Comparison of ENCODE assay signal across 20 cellular contexts in genomic region chr1:43286533-43286932, GRCh38. TPM values are rescaled to one million over a fixed set of nuclear protein-coding genes. Genes with fewer than 3 reads are reported as not detected.
"Had no signal": no experiment of that assay in that cellular context is flagged by ENCODE, and none has a peak within 500 bp of the region (broad histone marks: within the 10 kb centered on the region; RNA-seq: fewer than 3 reads in every experiment).

No MANE protein-coding gene starts in this region.

- H3K27ac ChIP-seq: gastrocnemius medialis, heart left ventricle, neutrophil, suprapubic skin, upper lobe of right lung had no signal

- H3K36me3 ChIP-seq: breast epithelium, gastrocnemius medialis, heart left ventricle, neutrophil, suprapubic skin, upper lobe of right lung had no signal

- DNase-seq: activated naive CD4-positive, alpha-beta T cell treated with Interleukin-2 at 50 U/mL for 16 hours; activated T-cell treated with anti-CD3 and anti-CD28 coated beads for 4 hours; cerebellar nuclear complex; dermis blood vessel endothelial cell; gastrocnemius medialis; mammary epithelial cell; naive thymus-derived CD8-positive, alpha-beta T cell; stimulated activated CD4-positive, alpha-beta T cell treated with anti-CD3 and anti-CD28 coated beads, Interleukin-4, amount 100 ng/mL, for 24 hours; stimulated activated naive CD8-positive, alpha-beta T cell treated with anti-CD3 and anti-CD28 coated beads, Interleukin-15, Interleukin-2, amounts not matched to agents 100 U/mL and 50 U/mL, for 24 hours; T-helper 2 cell had no signal

- H3K9me3 Mint-ChIP-seq: naive thymus-derived CD8-positive, alpha-beta T cell had no signal

- H3K4me1 ChIP-seq: breast epithelium, gastrocnemius medialis had no signal

- ATAC-seq: activated CD4-positive, CD25-positive, alpha-beta regulatory T cell treated with anti-CD3 and anti-CD28 coated beads, Interleukin-2, amount 50 U/mL, for 24 hours; gastrocnemius medialis; heart left ventricle; naive thymus-derived CD8-positive, alpha-beta T cell; stimulated activated naive CD8-positive, alpha-beta T cell treated with anti-CD3 and anti-CD28 coated beads, Interleukin-15, Interleukin-2, amounts not matched to agents 100 U/mL and 50 U/mL, for 24 hours; upper lobe of right lung had no signal

- FAIRE-seq: islet of Langerhans had no signal

- H3K4me3 Mint-ChIP-seq: naive thymus-derived CD8-positive, alpha-beta T cell had no signal

- H3K4me3 ChIP-seq: gastrocnemius medialis, heart left ventricle, suprapubic skin had no signal

- H3K36me3 Mint-ChIP-seq: naive thymus-derived CD8-positive, alpha-beta T cell had no signal

- H3K27me3 ChIP-seq: breast epithelium, heart left ventricle, neutrophil, suprapubic skin, upper lobe of right lung had no signal

- H3K9me3 ChIP-seq: breast epithelium, gastrocnemius medialis, heart left ventricle, neutrophil, suprapubic skin, upper lobe of right lung had no signal

RNA-seq across cellular contexts. Expression of gene C1orf210, which starts 1.2 kb away (rescaled TPM):
- total RNA-seq: aorta; dermis blood vessel endothelial cell; heart left ventricle; mononuclear cell; naive thymus-derived CD8-positive, alpha-beta T cell had no signal
- polyA plus RNA-seq: heart left ventricle had no signal

RNA-seq across cellular contexts. Expression of gene TIE1, which starts 14.2 kb away (rescaled TPM):
- total RNA-seq: mammary epithelial cell; naive thymus-derived CD8-positive, alpha-beta T cell had no signal
- polyA plus RNA-seq: mammary epithelial cell; naive thymus-derived CD8-positive, alpha-beta T cell had no signal

RNA-seq across cellular contexts. Expression of gene TMEM125, which starts 16.8 kb away (rescaled TPM):
- total RNA-seq: aorta; dermis blood vessel endothelial cell; gastrocnemius medialis; naive thymus-derived CD8-positive, alpha-beta T cell had no signal

RNA-seq across cellular contexts. Expression of gene MPL, which starts 51.1 kb away (rescaled TPM):
- total RNA-seq: breast epithelium; dermis blood vessel endothelial cell; epithelial cell of proximal tubule; gastrocnemius medialis; naive thymus-derived CD8-positive, alpha-beta T cell; suprapubic skin had no signal
- polyA plus RNA-seq: naive thymus-derived CD8-positive, alpha-beta T cell had no signal
